Comparison of ENCODE assay signal across 8 cellular contexts in the genomic region with DNA sequence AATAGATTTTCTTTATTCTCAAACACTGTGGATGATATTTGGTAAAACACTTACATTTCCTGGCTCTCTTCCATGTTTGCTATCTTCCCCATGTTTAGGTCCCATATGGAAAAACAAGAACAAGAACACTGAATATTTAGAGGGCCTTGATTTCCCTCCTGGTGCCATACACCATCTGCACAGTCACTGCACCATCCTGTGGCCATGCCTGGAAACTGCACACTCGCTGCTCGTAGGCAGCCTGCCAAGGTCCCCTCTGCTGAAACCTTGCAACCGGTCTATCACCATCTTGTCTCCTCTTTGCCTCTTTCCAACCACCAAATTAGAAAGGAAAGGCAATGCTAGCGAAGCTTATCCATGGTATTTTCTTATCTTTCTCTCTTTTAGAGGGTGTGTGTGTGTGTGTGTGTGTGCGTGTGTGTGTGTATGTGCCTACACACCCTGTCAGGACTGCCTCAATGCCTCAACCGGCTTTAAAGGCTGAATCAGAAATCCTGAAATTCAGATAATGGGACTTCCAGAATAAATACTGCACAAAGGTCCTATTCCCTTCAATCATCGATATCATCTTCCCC.
A peak's percentile ranks its signal among the peaks of the same experiment; 100 is the strongest.
DNase-seq lines count a peak whose midpoint lies in the region; ATAC-seq lines count a peak whose summit lies in the region.

No MANE protein-coding gene starts in this region.

- peak; percentile 40 to 49 for DNase-seq in NCI-H2081 (lab: John Stamatoyannopoulos, UW)
- DNase-seq in NCI-H2081 treated with DMSO at 0.1 percent for 48 hours (lab: John Stamatoyannopoulos, UW), result no peak
- peak in 42 of 76 experiments; percentile 0 to 46 (median 12) for DNase-seq in HUDEP-2 (lab: John Stamatoyannopoulos, UW; ENCODE audit: unreplicated experiment in 76 of 76)
- peak; percentile 65 for DNase-seq in SK-MEL-5 (ENCODE audit: low read depth, low spot score)
- DNase-seq in amniotic epithelial cell (ENCODE audit: low read depth), result peak; percentile 34
- DNase-seq in iPS-NIHi7 (ENCODE audit: extremely low spot score), result peak; percentile 69
- DNase-seq in stimulated activated CD4-positive, alpha-beta T cell treated with anti-CD3 and anti-CD28 coated beads, Interleukin-2, amount 100 ng/mL, for 48 hours, result peak; percentile 23 to 41

- in situ Hi-C loops in SK-MEL-5 (cut with HindIII; ENCODE audit: low pct_unique_long_range_greater_than_20kb, low sequenced_read_pairs), result no loop called here

- no peak for ATAC-seq in HG02884 (IDR thresholded peaks at IDR 0.05; ENCODE audit: unreplicated experiment)
